19 cellular contexts compared by ENCODE assay signal in genomic region chr5:173032730-173033129, GRCh38.
"Had no signal": no experiment of that assay in that cellular context is flagged by ENCODE, and none has a peak within 500 bp of the region (broad histone marks: within the 10 kb centered on the region; RNA-seq: fewer than 3 reads in every experiment).

No MANE protein-coding gene starts in this region.

- H3K4me3 ChIP-seq: dorsolateral prefrontal cortex, suprapubic skin had no signal

- H3K9me3 ChIP-seq: suprapubic skin had no signal

- H3K27ac ChIP-seq: brain microvascular endothelial cell, foreskin keratinocyte, suprapubic skin had no signal

- H3K27me3 Mint-ChIP-seq: natural killer cell treated with Interleukin-12 subunit alpha and Interleukin-12 subunit beta and Interleukin-15 and Interleukin-18, amount 100 ng/mL, for 72 hours had no signal

- H3K27ac Mint-ChIP-seq: activated T-helper 1 cell treated with anti-CD3 and anti-CD28 coated beads, Interleukin-12 subunit alpha, Interleukin-12 subunit beta, Interleukin-2, Interleukin-4 antibody, amounts not matched to agents 30 ng/mL and 10 ng/mL and 1 ng/mL, durations not matched to agents 14 hours and 24 hours and 36 hours had no signal

- DNase-seq: activated CD4-positive, alpha-beta T cell treated with anti-CD3 and anti-CD28 coated beads, Interleukin-2, amount 50 U/mL, for 1 hour; activated gamma-delta T cell treated with Interleukin-2 at 50 U/mL for 16 hours; anterior cingulate cortex; brain microvascular endothelial cell; central memory CD4-positive, alpha-beta T cell; dorsolateral prefrontal cortex; foreskin keratinocyte; glutamatergic neuron; hippocampal formation; left cardiac atrium; mesendoderm; stimulated activated naive CD4-positive, alpha-beta T cell treated with Interleukin-2 at 50 U/mL for 16 hours; T-helper 1 cell; T1000; trophoblast cell had no signal

- H3K9me3 Mint-ChIP-seq: activated T-helper 1 cell treated with anti-CD3 and anti-CD28 coated beads, Interleukin-12 subunit alpha, Interleukin-12 subunit beta, Interleukin-2, Interleukin-4 antibody, amounts not matched to agents 30 ng/mL and 10 ng/mL and 1 ng/mL, durations not matched to agents 14 hours and 24 hours and 36 hours; natural killer cell treated with Interleukin-12 subunit alpha and Interleukin-12 subunit beta and Interleukin-15 and Interleukin-18, amount 100 ng/mL, for 72 hours had no signal

- ATAC-seq: activated CD4-positive, CD25-positive, alpha-beta regulatory T cell treated with anti-CD3 and anti-CD28 coated beads, Interleukin-2, amount 50 U/mL, for 24 hours; foreskin keratinocyte; left cardiac atrium; natural killer cell treated with Interleukin-12 subunit alpha and Interleukin-12 subunit beta and Interleukin-15 and Interleukin-18, amount 100 ng/mL, for 72 hours had no signal

- H3K4me3 Mint-ChIP-seq: activated T-helper 1 cell treated with anti-CD3 and anti-CD28 coated beads, Interleukin-12 subunit alpha, Interleukin-12 subunit beta, Interleukin-2, Interleukin-4 antibody, amounts not matched to agents 30 ng/mL and 10 ng/mL and 1 ng/mL, durations not matched to agents 14 hours and 24 hours and 36 hours; natural killer cell treated with Interleukin-12 subunit alpha and Interleukin-12 subunit beta and Interleukin-15 and Interleukin-18, amount 100 ng/mL, for 72 hours had no signal

- H3K27me3 ChIP-seq: brain microvascular endothelial cell, dorsolateral prefrontal cortex, foreskin keratinocyte, suprapubic skin had no signal
